Comparison of ENCODE assay signal across 9 cellular contexts in the genomic region with DNA sequence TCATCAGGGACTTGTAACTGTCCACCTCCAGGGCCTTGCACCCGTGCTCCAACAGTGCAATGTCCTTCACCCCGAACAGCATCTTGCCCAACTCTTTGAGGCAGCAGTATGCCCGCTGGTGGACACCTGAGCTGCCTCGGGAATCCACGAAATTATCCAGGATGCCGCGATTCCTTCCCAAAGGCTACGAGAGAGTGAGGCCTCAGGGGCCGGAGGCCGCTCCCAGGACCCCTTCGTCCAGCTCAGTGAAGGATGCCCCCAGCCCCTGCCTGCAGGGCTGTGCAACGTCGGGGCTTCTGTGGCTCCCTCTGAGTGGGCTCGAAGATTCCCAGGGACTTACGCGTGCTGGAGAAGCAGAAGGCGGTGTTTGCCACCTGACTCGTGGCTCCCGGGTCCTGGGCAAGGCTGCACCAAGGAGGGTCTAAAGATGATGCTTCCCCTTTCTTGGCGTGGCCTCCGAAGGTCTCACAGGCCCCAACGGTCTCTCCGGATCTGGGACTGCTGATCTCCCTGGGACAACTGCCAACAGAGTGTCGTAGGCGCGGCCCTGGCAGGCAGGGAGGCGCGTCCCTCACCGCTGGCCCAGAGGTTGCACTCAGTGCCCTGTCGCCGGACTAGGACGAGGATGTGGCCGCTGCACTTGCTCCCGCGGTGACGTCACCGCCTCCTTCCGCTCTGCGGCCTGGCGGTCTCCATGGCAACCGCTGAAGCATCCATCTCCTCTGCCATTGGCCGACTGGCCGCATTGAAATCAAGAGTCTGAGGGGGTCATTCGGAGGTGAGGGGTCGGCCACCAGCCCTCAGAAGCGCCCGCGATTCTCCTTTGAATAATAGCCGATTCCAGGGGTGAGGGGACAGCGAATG. TPM values are rescaled to one million over a fixed set of nuclear protein-coding genes. Genes with fewer than 3 reads are reported as not detected.
DNase-seq lines count a peak whose midpoint lies in the region; ATAC-seq and TF ChIP-seq lines count a peak whose summit lies in the region.
"Had no signal": no experiment of that assay in that cellular context is flagged by ENCODE, and none has a peak within 500 bp of the region (broad histone marks: within the 10 kb centered on the region; RNA-seq: fewer than 3 reads in every experiment).

Gene PNMA8C (minus strand): TSS at position 659 of the 864 bp plus-strand sequence. CDS start 577 bp downstream, at position 82.

- peak within 1 kb of the TSS; percentile 23 for H3K4me3 ChIP-seq in AG04449 (ENCODE audit: low read depth, low read length)
- H3K4me3 ChIP-seq in HUES64 (ENCODE audit: low read length): peak within 1 kb of the TSS; percentile 49

- H3K36me3 ChIP-seq in HUES64 (ENCODE audit: insufficient read depth, low read length): no peaks in the 10 kb centered on the region

- no peak within 1 kb of the TSS for H3K27ac ChIP-seq in HUES64 (ENCODE audit: low read depth, low read length)
- peak within 1 kb of the TSS; percentile 21 for H3K27ac ChIP-seq in caudate nucleus (ENCODE audit: low read depth, low read length)

- CTCF ChIA-PET in AG04449 (lab: Yijun Ruan, JAX): interaction anchor here (0.7 kb wide), 1 partner anchor 101 kb away, joined by 3 read pairs; no protein-coding TSS in a partner anchor

- H3K9ac ChIP-seq in HUES64 (ENCODE audit: low read depth, low read length): no peak within 1 kb of the TSS

- H3K4me1 ChIP-seq in HUES64 (ENCODE audit: insufficient read depth, low read length): peaks cover 7% of the 10 kb centered on the region; the same call in 1 of the 2 replicates

- peaks cover 25% of the 10 kb centered on the region for H3K27me3 ChIP-seq in HUES64 (ENCODE audit: insufficient read depth, low read length)

- no peak for TF ChIP-seq CTCF in AG04449 (IDR thresholded peaks at IDR 0.05; ENCODE audit: insufficient read depth, low read length, missing control alignments)

- no peak for ATAC-seq in HG03108 (IDR thresholded peaks at IDR 0.05; ENCODE audit: unreplicated experiment)
- no peak for ATAC-seq in GM18498 (IDR thresholded peaks at IDR 0.05; ENCODE audit: unreplicated experiment)

- DNase-seq in AG04449 (ENCODE audit: low read depth, low spot score) (no peak), UCSD-AML1 (lab: John Stamatoyannopoulos, UW; ENCODE audit: unreplicated experiment) (peak; percentile 68), caudate nucleus (lab: John Stamatoyannopoulos, UW) (peak in 58 of 61 donors; percentile 19 to 93 (median 75)), islet precursor cell (peak; percentile 81)
- peak; percentile 9 for DNase-seq in stimulated activated CD4-positive, alpha-beta T cell treated with anti-CD3 and anti-CD28 coated beads, Interleukin-2, amount 100 ng/mL, for 4 hours (ENCODE audit: low read depth)
- DNase-seq: DND-41 had no signal

- WGBS in HUES64: 32% methylated on average over 50 of the region's 50 CpGs

- H3K9me3 ChIP-seq in HUES64 (ENCODE audit: insufficient read depth, low read depth, low read length): no peaks in the 10 kb centered on the region

- POLR2A ChIA-PET in AG04449 (lab: Yijun Ruan, JAX): no interaction called here

RNA-seq across cellular contexts. Expression of gene PNMA8C, which starts in this region (rescaled TPM):
- polyA plus RNA-seq in HUES64 (2013, experiment 1 of 2): 0.60 TPM
- 0.51 TPM for polyA plus RNA-seq in HUES64 (2013, experiment 2 of 2)
